ENCODE assay signal across 2 cellular contexts in the genomic region with DNA sequence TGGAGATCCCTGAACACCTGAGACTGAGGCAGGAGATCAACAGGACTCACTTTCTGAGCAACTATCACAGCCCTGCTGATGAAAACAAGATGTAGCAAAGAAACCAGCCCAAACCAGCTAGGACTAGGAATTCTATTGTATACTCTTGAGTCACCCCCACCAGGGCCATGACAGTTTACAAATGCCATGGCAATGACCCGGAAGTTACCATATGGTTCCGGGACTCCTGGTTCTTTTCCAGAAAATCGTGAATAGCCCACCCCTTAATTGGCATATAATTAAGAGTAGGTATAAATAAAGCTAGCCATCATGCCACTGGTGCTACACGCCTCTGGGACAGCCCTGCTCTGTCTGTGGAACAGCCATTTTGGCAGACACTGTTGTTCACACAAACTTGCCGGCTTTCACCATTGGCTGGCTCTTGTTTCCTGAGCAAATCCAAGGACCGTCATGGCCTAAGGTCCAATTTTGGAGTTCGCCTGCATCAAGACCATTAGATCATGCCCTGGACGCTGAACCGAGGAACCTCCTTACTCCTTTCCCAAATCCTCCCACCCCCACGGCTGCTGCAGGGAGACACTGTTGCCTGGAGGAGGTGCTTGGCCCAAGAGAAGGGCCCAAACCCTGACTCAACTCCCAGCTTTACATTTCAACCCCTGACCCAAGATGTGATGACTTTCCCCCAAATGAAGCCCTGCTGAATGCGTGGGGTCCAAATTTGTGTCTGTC.
TF ChIP-seq lines count a peak whose summit lies in the region.

No MANE protein-coding gene starts in this region.

TF ChIP-seq in GM23338, 12 proteins besides CTCF, POLR2A, EP300 and RAD21 (continued from another document):
- TF ChIP-seq EZH2 (IDR thresholded peaks at IDR 0.05; ENCODE audit: low read depth, unreplicated experiment) (no peak), JUNB (IDR thresholded peaks at IDR 0.05; ENCODE audit: unreplicated experiment) (no peak), ZNF114 (CRISPR knock-in tag; IDR thresholded peaks at IDR 0.05) (no peak)

TF ChIP-seq in GM12891, 5 proteins besides CTCF, POLR2A, EP300 and RAD21 (continued from another document):
- TF ChIP-seq PAX5 (IDR thresholded peaks at IDR 0.05; ENCODE audit: insufficient read depth, low read length, severe bottlenecking) (no peak), SPI1 (IDR thresholded peaks at IDR 0.05; ENCODE audit: low read depth, low read length) (no peak), POLR2AphosphoS5 (IDR thresholded peaks at IDR 0.05; ENCODE audit: low read depth, low read length) (no peak)
